In the genomic region with DNA sequence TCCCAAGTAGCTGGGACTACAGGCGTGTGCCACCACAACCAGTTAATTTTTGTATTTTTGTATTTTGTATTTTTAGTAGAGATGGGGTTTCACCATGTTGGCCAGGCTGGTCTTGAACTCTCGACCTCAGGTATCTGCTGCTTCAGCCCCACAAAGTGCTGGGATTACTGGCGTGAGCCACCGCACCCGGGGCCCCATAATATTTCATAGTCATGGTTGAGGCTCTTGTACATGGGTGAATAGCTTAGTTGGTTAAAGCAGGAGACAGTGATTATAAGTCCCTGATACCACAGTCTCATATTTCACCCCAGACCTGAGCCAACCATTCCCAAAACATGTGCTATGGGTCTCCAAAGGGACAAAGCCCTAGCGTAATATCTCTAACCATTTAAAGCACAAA, we compare ENCODE assay signal across 1 cellular context.
TF ChIP-seq lines count a peak whose summit lies in the region.

No MANE protein-coding gene starts in this region.

TF ChIP-seq in HEK293, 187 proteins besides CTCF, POLR2A, EP300 and RAD21 (continued from another document):
- TF ChIP-seq ZBTB21 (tag by site-specific recombination; IDR thresholded peaks at IDR 0.05) (no peak), ZNF214 (tag by site-specific recombination; IDR thresholded peaks at IDR 0.05; ENCODE audit: borderline replicate concordance) (no peak), ZNF202 (tag by site-specific recombination; IDR thresholded peaks at IDR 0.05; ENCODE audit: borderline replicate concordance) (no peak), ZNF843 (tag by site-specific recombination; IDR thresholded peaks at IDR 0.05) (peak; percentile 65; the same call in 1 of the 2 replicates), ZNF24 (tag by site-specific recombination; IDR thresholded peaks at IDR 0.05) (peak; percentile 82; the same call in 1 of the 2 replicates), ZNF623 (tag by site-specific recombination; IDR thresholded peaks at IDR 0.05) (no peak), ZNF600 (tag by site-specific recombination; IDR thresholded peaks at IDR 0.05) (0 out of 2 replicates have a peak, but pooled peaks have one; percentile 20), ZNF610 (tag by site-specific recombination; IDR thresholded peaks at IDR 0.05; ENCODE audit: borderline replicate concordance) (0 out of 2 replicates have a peak, but pooled peaks have one; percentile 42), ZNF335 (tag by site-specific recombination; conservative IDR thresholded peaks at IDR 0.05) (0 out of 2 replicates have a peak, but pooled peaks have one; percentile 12), FEZF1 (tag by site-specific recombination; IDR thresholded peaks at IDR 0.05) (peak; percentile 8; the same call in 1 of the 2 replicates), RBAK (tag by site-specific recombination; IDR thresholded peaks at IDR 0.05) (no peak), ZSCAN16 (tag by site-specific recombination; IDR thresholded peaks at IDR 0.05) (no peak), YY2 (tag by site-specific recombination; IDR thresholded peaks at IDR 0.05) (no peak), MYNN (tag by site-specific recombination; IDR thresholded peaks at IDR 0.05; ENCODE audit: borderline replicate concordance) (no peak), PRDM1 (tag by site-specific recombination; IDR thresholded peaks at IDR 0.05) (no peak), ZSCAN23 (tag by site-specific recombination; IDR thresholded peaks at IDR 0.05) (0 out of 2 replicates have a peak, but pooled peaks have one; percentile 22), ZNF558 (tag by site-specific recombination; IDR thresholded peaks at IDR 0.05) (peak; percentile 62; the same call in 1 of the 2 replicates), ZNF670 (tag by site-specific recombination; IDR thresholded peaks at IDR 0.05; ENCODE audit: low read depth) (no peak), ZEB2 (tag by site-specific recombination; IDR thresholded peaks at IDR 0.05) (0 out of 2 replicates have a peak, but pooled peaks have one; percentile 14), ZFP41 (tag by site-specific recombination; IDR thresholded peaks at IDR 0.05; ENCODE audit: borderline replicate concordance) (no peak), ZNF354C (tag by site-specific recombination; IDR thresholded peaks at IDR 0.05; ENCODE audit: borderline replicate concordance, low read depth) (no peak), ZNF501 (tag by site-specific recombination; IDR thresholded peaks at IDR 0.05) (no peak; the same call in 1 of the 2 replicates), ZFP69B (tag by site-specific recombination; IDR thresholded peaks at IDR 0.05) (0 out of 2 replicates have a peak, but pooled peaks have one; percentile 42)
- TF ChIP-seq, protein P1, sequence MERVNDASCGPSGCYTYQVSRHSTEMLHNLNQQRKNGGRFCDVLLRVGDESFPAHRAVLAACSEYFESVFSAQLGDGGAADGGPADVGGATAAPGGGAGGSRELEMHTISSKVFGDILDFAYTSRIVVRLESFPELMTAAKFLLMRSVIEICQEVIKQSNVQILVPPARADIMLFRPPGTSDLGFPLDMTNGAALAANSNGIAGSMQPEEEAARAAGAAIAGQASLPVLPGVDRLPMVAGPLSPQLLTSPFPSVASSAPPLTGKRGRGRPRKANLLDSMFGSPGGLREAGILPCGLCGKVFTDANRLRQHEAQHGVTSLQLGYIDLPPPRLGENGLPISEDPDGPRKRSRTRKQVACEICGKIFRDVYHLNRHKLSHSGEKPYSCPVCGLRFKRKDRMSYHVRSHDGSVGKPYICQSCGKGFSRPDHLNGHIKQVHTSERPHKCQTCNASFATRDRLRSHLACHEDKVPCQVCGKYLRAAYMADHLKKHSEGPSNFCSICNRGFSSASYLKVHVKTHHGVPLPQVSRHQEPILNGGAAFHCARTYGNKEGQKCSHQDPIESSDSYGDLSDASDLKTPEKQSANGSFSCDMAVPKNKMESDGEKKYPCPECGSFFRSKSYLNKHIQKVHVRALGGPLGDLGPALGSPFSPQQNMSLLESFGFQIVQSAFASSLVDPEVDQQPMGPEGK (tag by site-specific recombination; IDR thresholded peaks at IDR 0.05), result peak; percentile 65
- TF ChIP-seq, protein P2, sequence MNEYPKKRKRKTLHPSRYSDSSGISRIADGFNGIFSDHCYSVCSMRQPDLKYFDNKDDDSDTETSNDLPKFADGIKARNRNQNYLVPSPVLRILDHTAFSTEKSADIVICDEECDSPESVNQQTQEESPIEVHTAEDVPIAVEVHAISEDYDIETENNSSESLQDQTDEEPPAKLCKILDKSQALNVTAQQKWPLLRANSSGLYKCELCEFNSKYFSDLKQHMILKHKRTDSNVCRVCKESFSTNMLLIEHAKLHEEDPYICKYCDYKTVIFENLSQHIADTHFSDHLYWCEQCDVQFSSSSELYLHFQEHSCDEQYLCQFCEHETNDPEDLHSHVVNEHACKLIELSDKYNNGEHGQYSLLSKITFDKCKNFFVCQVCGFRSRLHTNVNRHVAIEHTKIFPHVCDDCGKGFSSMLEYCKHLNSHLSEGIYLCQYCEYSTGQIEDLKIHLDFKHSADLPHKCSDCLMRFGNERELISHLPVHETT (tag by site-specific recombination; IDR thresholded peaks at IDR 0.05), result peak; percentile 59; the same call in 1 of the 2 replicates
- TF ChIP-seq, protein P3, sequence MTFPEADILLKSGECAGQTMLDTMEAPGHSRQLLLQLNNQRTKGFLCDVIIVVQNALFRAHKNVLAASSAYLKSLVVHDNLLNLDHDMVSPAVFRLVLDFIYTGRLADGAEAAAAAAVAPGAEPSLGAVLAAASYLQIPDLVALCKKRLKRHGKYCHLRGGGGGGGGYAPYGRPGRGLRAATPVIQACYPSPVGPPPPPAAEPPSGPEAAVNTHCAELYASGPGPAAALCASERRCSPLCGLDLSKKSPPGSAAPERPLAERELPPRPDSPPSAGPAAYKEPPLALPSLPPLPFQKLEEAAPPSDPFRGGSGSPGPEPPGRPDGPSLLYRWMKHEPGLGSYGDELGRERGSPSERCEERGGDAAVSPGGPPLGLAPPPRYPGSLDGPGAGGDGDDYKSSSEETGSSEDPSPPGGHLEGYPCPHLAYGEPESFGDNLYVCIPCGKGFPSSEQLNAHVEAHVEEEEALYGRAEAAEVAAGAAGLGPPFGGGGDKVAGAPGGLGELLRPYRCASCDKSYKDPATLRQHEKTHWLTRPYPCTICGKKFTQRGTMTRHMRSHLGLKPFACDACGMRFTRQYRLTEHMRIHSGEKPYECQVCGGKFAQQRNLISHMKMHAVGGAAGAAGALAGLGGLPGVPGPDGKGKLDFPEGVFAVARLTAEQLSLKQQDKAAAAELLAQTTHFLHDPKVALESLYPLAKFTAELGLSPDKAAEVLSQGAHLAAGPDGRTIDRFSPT (tag by site-specific recombination; IDR thresholded peaks at IDR 0.05), result no peak
- TF ChIP-seq, protein P4, sequence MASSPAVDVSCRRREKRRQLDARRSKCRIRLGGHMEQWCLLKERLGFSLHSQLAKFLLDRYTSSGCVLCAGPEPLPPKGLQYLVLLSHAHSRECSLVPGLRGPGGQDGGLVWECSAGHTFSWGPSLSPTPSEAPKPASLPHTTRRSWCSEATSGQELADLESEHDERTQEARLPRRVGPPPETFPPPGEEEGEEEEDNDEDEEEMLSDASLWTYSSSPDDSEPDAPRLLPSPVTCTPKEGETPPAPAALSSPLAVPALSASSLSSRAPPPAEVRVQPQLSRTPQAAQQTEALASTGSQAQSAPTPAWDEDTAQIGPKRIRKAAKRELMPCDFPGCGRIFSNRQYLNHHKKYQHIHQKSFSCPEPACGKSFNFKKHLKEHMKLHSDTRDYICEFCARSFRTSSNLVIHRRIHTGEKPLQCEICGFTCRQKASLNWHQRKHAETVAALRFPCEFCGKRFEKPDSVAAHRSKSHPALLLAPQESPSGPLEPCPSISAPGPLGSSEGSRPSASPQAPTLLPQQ (tag by site-specific recombination; IDR thresholded peaks at IDR 0.05), result peak; percentile 54; the same call in 1 of the 2 replicates
- TF ChIP-seq, protein P5, sequence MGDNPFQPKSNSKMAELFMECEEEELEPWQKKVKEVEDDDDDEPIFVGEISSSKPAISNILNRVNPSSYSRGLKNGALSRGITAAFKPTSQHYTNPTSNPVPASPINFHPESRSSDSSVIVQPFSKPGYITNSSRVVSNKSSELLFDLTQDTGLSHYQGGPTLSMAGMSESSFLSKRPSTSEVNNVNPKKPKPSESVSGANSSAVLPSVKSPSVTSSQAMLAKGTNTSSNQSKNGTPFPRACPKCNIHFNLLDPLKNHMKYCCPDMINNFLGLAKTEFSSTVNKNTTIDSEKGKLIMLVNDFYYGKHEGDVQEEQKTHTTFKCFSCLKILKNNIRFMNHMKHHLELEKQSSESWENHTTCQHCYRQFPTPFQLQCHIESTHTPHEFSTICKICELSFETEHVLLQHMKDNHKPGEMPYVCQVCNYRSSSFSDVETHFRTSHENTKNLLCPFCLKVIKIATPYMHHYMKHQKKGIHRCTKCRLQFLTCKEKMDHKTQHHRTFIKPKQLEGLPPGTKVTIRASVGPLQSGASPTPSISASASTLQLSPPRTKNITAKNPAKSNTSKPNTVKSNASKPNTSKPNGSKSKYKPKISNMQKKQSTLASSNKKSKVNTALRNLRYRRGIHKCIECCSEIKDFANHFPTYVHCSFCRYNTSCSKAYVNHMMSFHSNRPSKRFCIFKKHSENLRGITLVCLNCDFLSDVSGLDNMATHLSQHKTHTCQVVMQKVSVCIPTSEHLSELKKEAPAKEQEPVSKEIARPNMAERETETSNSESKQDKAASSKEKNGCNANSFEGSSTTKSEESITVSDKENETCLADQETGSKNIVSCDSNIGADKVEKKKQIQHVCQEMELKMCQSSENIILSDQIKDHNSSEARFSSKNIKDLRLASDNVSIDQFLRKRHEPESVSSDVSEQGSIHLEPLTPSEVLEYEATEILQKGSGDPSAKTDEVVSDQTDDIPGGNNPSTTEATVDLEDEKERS (tag by site-specific recombination; IDR thresholded peaks at IDR 0.05), result peak; percentile 88
- TF ChIP-seq, protein P6, sequence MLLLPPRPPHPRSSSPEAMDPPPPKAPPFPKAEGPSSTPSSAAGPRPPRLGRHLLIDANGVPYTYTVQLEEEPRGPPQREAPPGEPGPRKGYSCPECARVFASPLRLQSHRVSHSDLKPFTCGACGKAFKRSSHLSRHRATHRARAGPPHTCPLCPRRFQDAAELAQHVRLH (tag by site-specific recombination; IDR thresholded peaks at IDR 0.05), result peak; percentile 89
- TF ChIP-seq, protein P7, sequence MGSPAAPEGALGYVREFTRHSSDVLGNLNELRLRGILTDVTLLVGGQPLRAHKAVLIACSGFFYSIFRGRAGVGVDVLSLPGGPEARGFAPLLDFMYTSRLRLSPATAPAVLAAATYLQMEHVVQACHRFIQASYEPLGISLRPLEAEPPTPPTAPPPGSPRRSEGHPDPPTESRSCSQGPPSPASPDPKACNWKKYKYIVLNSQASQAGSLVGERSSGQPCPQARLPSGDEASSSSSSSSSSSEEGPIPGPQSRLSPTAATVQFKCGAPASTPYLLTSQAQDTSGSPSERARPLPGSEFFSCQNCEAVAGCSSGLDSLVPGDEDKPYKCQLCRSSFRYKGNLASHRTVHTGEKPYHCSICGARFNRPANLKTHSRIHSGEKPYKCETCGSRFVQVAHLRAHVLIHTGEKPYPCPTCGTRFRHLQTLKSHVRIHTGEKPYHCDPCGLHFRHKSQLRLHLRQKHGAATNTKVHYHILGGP (tag by site-specific recombination; IDR thresholded peaks at IDR 0.05), result no peak
- TF ChIP-seq, protein P8, sequence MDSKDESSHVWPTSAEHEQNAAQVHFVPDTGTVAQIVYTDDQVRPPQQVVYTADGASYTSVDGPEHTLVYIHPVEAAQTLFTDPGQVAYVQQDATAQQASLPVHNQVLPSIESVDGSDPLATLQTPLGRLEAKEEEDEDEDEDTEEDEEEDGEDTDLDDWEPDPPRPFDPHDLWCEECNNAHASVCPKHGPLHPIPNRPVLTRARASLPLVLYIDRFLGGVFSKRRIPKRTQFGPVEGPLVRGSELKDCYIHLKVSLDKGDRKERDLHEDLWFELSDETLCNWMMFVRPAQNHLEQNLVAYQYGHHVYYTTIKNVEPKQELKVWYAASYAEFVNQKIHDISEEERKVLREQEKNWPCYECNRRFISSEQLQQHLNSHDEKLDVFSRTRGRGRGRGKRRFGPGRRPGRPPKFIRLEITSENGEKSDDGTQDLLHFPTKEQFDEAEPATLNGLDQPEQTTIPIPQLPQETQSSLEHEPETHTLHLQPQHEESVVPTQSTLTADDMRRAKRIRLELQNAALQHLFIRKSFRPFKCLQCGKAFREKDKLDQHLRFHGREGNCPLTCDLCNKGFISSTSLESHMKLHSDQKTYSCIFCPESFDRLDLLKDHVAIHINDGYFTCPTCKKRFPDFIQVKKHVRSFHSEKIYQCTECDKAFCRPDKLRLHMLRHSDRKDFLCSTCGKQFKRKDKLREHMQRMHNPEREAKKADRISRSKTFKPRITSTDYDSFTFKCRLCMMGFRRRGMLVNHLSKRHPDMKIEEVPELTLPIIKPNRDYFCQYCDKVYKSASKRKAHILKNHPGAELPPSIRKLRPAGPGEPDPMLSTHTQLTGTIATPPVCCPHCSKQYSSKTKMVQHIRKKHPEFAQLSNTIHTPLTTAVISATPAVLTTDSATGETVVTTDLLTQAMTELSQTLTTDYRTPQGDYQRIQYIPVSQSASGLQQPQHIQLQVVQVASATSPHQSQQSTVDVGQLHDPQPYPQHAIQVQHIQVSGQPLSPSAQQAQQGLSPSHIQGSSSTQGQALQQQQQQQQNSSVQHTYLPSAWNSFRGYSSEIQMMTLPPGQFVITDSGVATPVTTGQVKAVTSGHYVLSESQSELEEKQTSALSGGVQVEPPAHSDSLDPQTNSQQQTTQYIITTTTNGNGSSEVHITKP (tag by site-specific recombination; IDR thresholded peaks at IDR 0.05), result peak; percentile 65
